Comparison of ENCODE assay signal across 16 cellular contexts in the genomic region with DNA sequence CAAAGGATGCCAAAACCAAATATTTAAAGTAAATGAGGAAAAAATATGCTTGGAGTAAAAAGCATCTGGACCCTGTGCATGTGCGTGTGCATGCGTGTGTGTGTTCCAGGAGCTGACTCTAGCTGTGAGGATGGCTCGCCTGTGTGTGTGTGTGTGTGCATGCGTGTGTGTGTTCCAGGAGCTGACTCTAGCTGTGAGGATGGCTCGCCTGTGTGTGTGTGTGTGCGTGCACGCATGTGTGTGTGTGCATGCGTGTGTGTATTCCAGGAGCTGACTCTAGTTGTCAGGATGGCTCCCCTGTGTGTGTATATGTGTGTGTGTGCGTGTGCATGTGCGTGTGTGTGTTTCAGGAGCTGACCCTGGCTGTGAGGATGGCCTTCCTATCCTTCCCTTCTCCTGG.
DNase-seq lines count a peak whose midpoint lies in the region; ATAC-seq and TF ChIP-seq lines count a peak whose summit lies in the region.
"Had no signal": no experiment of that assay in that cellular context is flagged by ENCODE, and none has a peak within 500 bp of the region (broad histone marks: within the 10 kb centered on the region; RNA-seq: fewer than 3 reads in every experiment).

No MANE protein-coding gene starts in this region.

- no peaks in the 10 kb centered on the region for H3K9me3 ChIP-seq in muscle layer of colon (ENCODE audit: low read length)
- H3K9me3 ChIP-seq in sigmoid colon: no peaks in the 10 kb centered on the region

- H3K4me1 ChIP-seq in muscle layer of colon (ENCODE audit: insufficient read depth, low read length) (peaks cover 48% of the 10 kb centered on the region), sigmoid colon (peaks cover 0 to 65% (median 52%) of the 10 kb centered on the region in 4 donors)

- H3K9ac ChIP-seq in muscle layer of colon (ENCODE audit: low read length): no peak overlapping the region

- DNase-seq in activated effector memory CD4-positive, alpha-beta T cell treated with anti-CD3 and anti-CD28 coated beads, Interleukin-2, amount 50 U/mL, for 16 hours: peak; percentile 24
- no peak for DNase-seq in activated effector memory CD4-positive, alpha-beta T cell treated with Interleukin-2 at 50 U/mL for 16 hours
- peak; percentile 26 for DNase-seq in sigmoid colon
- DNase-seq in foreskin fibroblast: no peak
- DNase-seq: CD8-positive, alpha-beta T cell; COR-L47; DMS153; DND-41; GDM1; H7 had no signal

- no peak for TF ChIP-seq POLR2A in sigmoid colon (IDR thresholded peaks at IDR 0.05)

- TF ChIP-seq CTCF in sigmoid colon (IDR thresholded peaks at IDR 0.05) (no peak), foreskin fibroblast (IDR thresholded peaks at IDR 0.05; ENCODE audit: low read depth, low read length) (no peak)

- no peaks in the 10 kb centered on the region for H3K36me3 ChIP-seq in muscle layer of colon (ENCODE audit: insufficient read depth, low read length)
- no peaks in the 10 kb centered on the region for H3K36me3 ChIP-seq in sigmoid colon

- ATAC-seq in HG02938 (IDR thresholded peaks at IDR 0.05; ENCODE audit: unreplicated experiment) (no peak), HG03439 (IDR thresholded peaks at IDR 0.05; ENCODE audit: unreplicated experiment) (no peak)
- ATAC-seq: CD8-positive, alpha-beta T cell had no signal

- no peaks in the 10 kb centered on the region for H3K27me3 ChIP-seq in muscle layer of colon (ENCODE audit: control insufficient read depth in 1 of 2, insufficient read depth in 2 of 2, low read length in 2 of 2)
- H3K27me3 ChIP-seq in sigmoid colon: no peaks in the 10 kb centered on the region

- WGBS in sigmoid colon, 2 donors: 89% methylated on average over 10 of the region's 10 CpGs

- H3K27ac ChIP-seq in muscle layer of colon (ENCODE audit: low read depth, low read length): peak overlapping the region; percentile 36
- H3K27ac ChIP-seq in sigmoid colon: peak overlapping the region in 3 of 4 donors; percentile 61 to 94 (median 71)
- H3K27ac ChIP-seq: 22Rv1, HL-60 had no signal

- H3K4me3 ChIP-seq in muscle layer of colon (ENCODE audit: low read depth in 1 of 2, low read length in 2 of 2): no peak overlapping the region
- H3K4me3 ChIP-seq in sigmoid colon: no peak overlapping the region
- no peak overlapping the region for H3K4me3 ChIP-seq in foreskin fibroblast (ENCODE audit: low read depth in 1 of 2, low read length in 2 of 2)
- H3K4me3 ChIP-seq: GM23338 had no signal

- intact Hi-C loops in sigmoid colon (cut with DNase I): no loop called here

- TF ChIP-seq EP300 in sigmoid colon (IDR thresholded peaks at IDR 0.05): no peak

Comparison
In these comparisons a context has a peak if more than half of its experiments do, and no peak if none do; other contexts are left out.
1. DNase-seq: peak in activated effector memory CD4-positive, alpha-beta T cell treated with anti-CD3 and anti-CD28 coated beads, Interleukin-2, amount 50 U/mL, for 16 hours (single experiment) and sigmoid colon (single experiment); none in activated effector memory CD4-positive, alpha-beta T cell treated with Interleukin-2 at 50 U/mL for 16 hours (single experiment) and foreskin fibroblast (0 of 2).